Comparison of ENCODE assay signal across 4 cellular contexts in genomic region chr10:69536521-69536920, GRCh38. TPM values are rescaled to one million over a fixed set of nuclear protein-coding genes. Genes with fewer than 3 reads are reported as not detected.
"Had no signal": no experiment of that assay in that cellular context is flagged by ENCODE, and none has a peak within 500 bp of the region (broad histone marks: within the 10 kb centered on the region; RNA-seq: fewer than 3 reads in every experiment).

No MANE protein-coding gene starts in this region.

RNA-seq across cellular contexts. Expression of gene NEUROG3, which starts 36.7 kb away (rescaled TPM):
- total RNA-seq: HepG2, HT1080, IMR-90, K562 had no signal
